In the genomic region with DNA sequence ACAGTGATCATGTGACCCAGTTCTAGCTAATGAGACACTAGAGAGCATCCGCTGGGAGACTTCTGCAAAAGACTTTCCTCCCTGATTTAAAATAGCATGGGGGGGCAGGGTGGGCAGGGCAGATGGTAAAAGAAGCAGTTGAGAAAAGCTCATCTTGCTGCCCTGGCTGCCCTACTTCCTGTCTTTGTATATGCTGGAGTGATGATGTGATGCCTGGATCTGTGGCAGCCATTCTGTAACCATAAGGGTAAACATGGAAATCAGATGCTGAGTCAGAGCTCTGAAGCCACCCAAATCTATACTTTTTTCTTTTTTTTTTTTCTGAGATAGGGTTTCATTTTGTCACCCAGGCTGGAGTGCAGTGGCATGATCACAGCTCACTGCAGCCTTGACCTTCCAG, we compare ENCODE assay signal across 8 cellular contexts.
"Had no signal": no experiment of that assay in that cellular context is flagged by ENCODE, and none has a peak within 500 bp of the region (broad histone marks: within the 10 kb centered on the region; RNA-seq: fewer than 3 reads in every experiment).

No MANE protein-coding gene starts in this region.

- ATAC-seq: GM23338, HCT116, HepG2 had no signal

- H3K4me2 ChIP-seq: GM23338 had no signal

- H3K4me1 ChIP-seq: HAP-1 had no signal

- H3K27me3 Mint-ChIP-seq: IgD-negative memory B cell had no signal

- H2AFZ ChIP-seq: GM23338 had no signal

- H3K4me1 Mint-ChIP-seq: GM23338 had no signal

- DNase-seq: H7, KG1 had no signal

- H3K9me3 Mint-ChIP-seq: IgD-negative memory B cell had no signal

- FAIRE-seq: H1, HepG2 had no signal

- H3K4me3 Mint-ChIP-seq: GM23338 had no signal

- H3K27ac Mint-ChIP-seq: GM23338, IgD-negative memory B cell had no signal

- H3K4me3 ChIP-seq: GM23338, HAP-1 had no signal
